5 cellular contexts compared by ENCODE assay signal in genomic region chr4:17889692-17890091, GRCh38.
"Had no signal": no experiment of that assay in that cellular context is flagged by ENCODE, and none has a peak within 500 bp of the region (broad histone marks: within the 10 kb centered on the region; RNA-seq: fewer than 3 reads in every experiment).

No MANE protein-coding gene starts in this region.

- H3K27ac ChIP-seq: KMS-11 had no signal

- H3K9ac ChIP-seq: KMS-11 had no signal

- DNase-seq: GOT3, H7, HCEC 1CT, KBM-7 had no signal

- H3K4me2 ChIP-seq: KMS-11 had no signal
